In genomic region chr13:29713841-29714240, GRCh38 we compare ENCODE assay signal across 9 cellular contexts.
DNase-seq lines count a peak whose midpoint lies in the region; ATAC-seq and TF ChIP-seq lines count a peak whose summit lies in the region.
"Had no signal": no experiment of that assay in that cellular context is flagged by ENCODE, and none has a peak within 500 bp of the region (broad histone marks: within the 10 kb centered on the region; RNA-seq: fewer than 3 reads in every experiment).

No MANE protein-coding gene starts in this region.

- peak; percentile 34 for TF ChIP-seq CTCF in CD4-positive, alpha-beta T cell (IDR thresholded peaks at IDR 0.05)
- 0 out of 2 replicates have a peak, but pooled peaks have one; percentile 29 for TF ChIP-seq CTCF in WERI-Rb-1 (IDR thresholded peaks at IDR 0.05; ENCODE audit: low read depth, low read length)
- peak; percentile 27 to 51 (median 36) for TF ChIP-seq CTCF in right lobe of liver (IDR thresholded peaks at IDR 0.05)

- H3K4me3 ChIP-seq in H7 (ENCODE audit: insufficient read depth, low read depth, low read length) (no peak overlapping the region), WERI-Rb-1 (ENCODE audit: low read depth, low read length) (no peak overlapping the region), right lobe of liver (no peak overlapping the region)

- peaks cover 27% of the 10 kb centered on the region for H3K27me3 Mint-ChIP-seq in CD4-positive, alpha-beta T cell
- H3K27me3 Mint-ChIP-seq in activated naive CD8-positive, alpha-beta T cell treated with anti-CD3 and anti-CD28 coated beads for 36 hours: no peaks in the 10 kb centered on the region

- H3K9me3 ChIP-seq in CD4-positive, alpha-beta T cell (ENCODE audit: control insufficient read depth, low read length): no peaks in the 10 kb centered on the region
- H3K9me3 ChIP-seq in WERI-Rb-1 (ENCODE audit: severe bottlenecking) (no peaks in the 10 kb centered on the region), right lobe of liver (peaks cover 0 to 4% (median 0%) of the 10 kb centered on the region in 4 donors)

- 55% methylated on average over 2 of the region's 2 CpGs for WGBS in right lobe of liver (ENCODE audit: insufficient coverage, low coverage, low lambda C conversion rate, missing lambda C conversion rate)

- no peak for DNase-seq in CD4-positive, alpha-beta T cell
- DNase-seq in H7: peak; percentile 52
- no peak for DNase-seq in WERI-Rb-1
- no peak for DNase-seq in right lobe of liver
- no peak for DNase-seq in 8988T
- no peak for DNase-seq in AG08395 (ENCODE audit: low spot score)
- no peak for DNase-seq in NCI-H1105 (lab: John Stamatoyannopoulos, UW)
- no peak for DNase-seq in activated naive CD8-positive, alpha-beta T cell treated with anti-CD3 and anti-CD28 coated beads for 36 hours

- H3K9me3 Mint-ChIP-seq in CD4-positive, alpha-beta T cell: no peaks in the 10 kb centered on the region
- H3K9me3 Mint-ChIP-seq in activated naive CD8-positive, alpha-beta T cell treated with anti-CD3 and anti-CD28 coated beads for 36 hours: no peaks in the 10 kb centered on the region

- H3K4me3 Mint-ChIP-seq in CD4-positive, alpha-beta T cell: no peak overlapping the region
- no peak overlapping the region for H3K4me3 Mint-ChIP-seq in activated naive CD8-positive, alpha-beta T cell treated with anti-CD3 and anti-CD28 coated beads for 36 hours
- H3K4me3 Mint-ChIP-seq: naive thymus-derived CD4-positive, alpha-beta T cell had no signal

- H3K36me3 Mint-ChIP-seq in CD4-positive, alpha-beta T cell (ENCODE audit: low read depth): no peaks in the 10 kb centered on the region
- no peaks in the 10 kb centered on the region for H3K36me3 Mint-ChIP-seq in activated naive CD8-positive, alpha-beta T cell treated with anti-CD3 and anti-CD28 coated beads for 36 hours
- H3K36me3 Mint-ChIP-seq: naive thymus-derived CD4-positive, alpha-beta T cell had no signal

- H3K36me3 ChIP-seq in H7 (replicated peaks; ENCODE audit: control insufficient read depth, insufficient read depth, low read length) (no peaks in the 10 kb centered on the region), WERI-Rb-1 (no peaks in the 10 kb centered on the region), right lobe of liver (no peaks in the 10 kb centered on the region)

- H3K4me1 ChIP-seq in right lobe of liver: no peaks in the 10 kb centered on the region

- no peak for TF ChIP-seq POLR2A in right lobe of liver (IDR thresholded peaks at IDR 0.05)

- intact Hi-C loops in CD4-positive, alpha-beta T cell (cut with DNase I, micrococcal nuclease): no loop called here
- intact Hi-C loops in right lobe of liver (cut with DNase I): loop anchor here in 1 of 2 donors (10.0 kb wide), 1 partner anchor 209 kb away; no protein-coding TSS in a partner anchor

- no peaks in the 10 kb centered on the region for H3K4me1 Mint-ChIP-seq in CD4-positive, alpha-beta T cell (ENCODE audit: low read depth)
- H3K4me1 Mint-ChIP-seq in activated naive CD8-positive, alpha-beta T cell treated with anti-CD3 and anti-CD28 coated beads for 36 hours: no peaks in the 10 kb centered on the region
- H3K4me1 Mint-ChIP-seq: naive thymus-derived CD4-positive, alpha-beta T cell had no signal

- H3K27me3 ChIP-seq in CD4-positive, alpha-beta T cell (ENCODE audit: control insufficient read depth, insufficient read depth, low read length): no peaks in the 10 kb centered on the region
- H3K27me3 ChIP-seq in H7 (ENCODE audit: control insufficient read depth, insufficient read depth, low read length) (no peaks in the 10 kb centered on the region), WERI-Rb-1 (ENCODE audit: insufficient read depth, low read depth, severe bottlenecking) (no peaks in the 10 kb centered on the region), right lobe of liver (no peaks in the 10 kb centered on the region)

- H3K27ac ChIP-seq in CD4-positive, alpha-beta T cell (ENCODE audit: low read depth, low read length): no peak overlapping the region
- H3K27ac ChIP-seq in WERI-Rb-1 (no peak overlapping the region), right lobe of liver (no peak overlapping the region)

- no peak overlapping the region for H3K27ac Mint-ChIP-seq in CD4-positive, alpha-beta T cell
- H3K27ac Mint-ChIP-seq in activated naive CD8-positive, alpha-beta T cell treated with anti-CD3 and anti-CD28 coated beads for 36 hours: no peak overlapping the region
- H3K27ac Mint-ChIP-seq: naive thymus-derived CD4-positive, alpha-beta T cell had no signal

- CTCF ChIA-PET in CD4-positive, alpha-beta T cell (lab: Charles Lee): interaction anchor here (1.2 to 1.4 kb wide), 2 partner anchors 9 to 205 kb away, joined by 3 read pairs; no protein-coding TSS in a partner anchor

- POLR2A ChIA-PET in CD4-positive, alpha-beta T cell (lab: Charles Lee): no interaction called here

- ATAC-seq in CD4-positive, alpha-beta T cell (ENCODE audit: poor library complexity): no peak
- ATAC-seq in right lobe of liver: no peak
- ATAC-seq: naive thymus-derived CD4-positive, alpha-beta T cell had no signal
